Comparison of ENCODE assay signal across 2 cellular contexts in the genomic region with DNA sequence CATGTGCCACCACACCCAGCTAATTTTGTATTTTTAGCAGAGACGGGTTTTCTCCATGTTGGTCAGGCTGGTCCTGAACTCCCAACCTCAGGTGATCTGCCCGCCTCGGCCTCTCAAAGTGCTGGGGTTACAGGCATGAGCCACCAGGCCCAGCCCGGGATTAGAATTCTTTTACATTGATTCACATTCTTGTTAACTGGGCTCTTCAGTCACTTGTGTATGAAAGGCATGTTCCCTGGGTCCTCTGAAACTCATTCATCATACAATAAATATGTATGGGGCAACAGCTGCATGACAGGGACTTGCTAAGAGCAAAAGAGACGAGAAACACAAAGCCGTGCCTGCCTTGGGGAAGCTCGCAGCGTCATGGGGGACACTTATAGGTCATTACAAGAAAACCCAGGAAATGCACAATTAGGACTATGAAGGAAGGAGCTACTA. TPM values are rescaled to one million over a fixed set of nuclear protein-coding genes. Genes with fewer than 3 reads are reported as not detected.
"Had no signal": no experiment of that assay in that cellular context is flagged by ENCODE, and none has a peak within 500 bp of the region (broad histone marks: within the 10 kb centered on the region; RNA-seq: fewer than 3 reads in every experiment).

No MANE protein-coding gene starts in this region.

RNA-seq across cellular contexts. Expression of gene FAIM2, which starts 31.9 kb away (rescaled TPM):
- total RNA-seq: SJSA1 had no signal
- polyA plus RNA-seq: naive thymus-derived CD4-positive, alpha-beta T cell had no signal
